ENCODE assay signal across 1 cellular context in the genomic region with DNA sequence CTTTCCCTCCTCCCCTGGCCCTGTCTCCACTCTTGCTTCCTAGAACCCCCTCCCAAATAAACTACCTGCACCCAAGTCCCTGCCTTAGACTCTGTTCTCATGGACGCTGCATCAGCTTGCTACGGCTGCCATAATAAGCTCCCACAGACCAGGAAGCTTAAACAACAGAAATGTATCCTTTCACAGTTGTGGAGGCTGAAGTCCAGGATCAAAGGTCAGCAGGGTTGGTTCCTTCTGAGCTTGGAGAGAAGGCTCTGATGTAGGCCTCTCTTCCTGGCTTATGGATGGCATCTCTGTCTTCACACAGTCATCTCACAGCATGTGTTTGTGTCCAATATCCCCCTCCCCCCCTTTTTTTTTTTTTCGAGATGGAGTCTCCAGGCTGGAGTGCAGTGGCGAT.
A peak's percentile ranks its signal among the peaks of the same experiment; 100 is the strongest.
TF ChIP-seq lines count a peak whose summit lies in the region.

No MANE protein-coding gene starts in this region.

TF ChIP-seq in HepG2, 621 proteins besides CTCF, POLR2A, EP300 and RAD21 (continued from another document):
- no peak for TF ChIP-seq GMEB1 (CRISPR knock-in tag; IDR thresholded peaks at IDR 0.05; ENCODE audit: borderline replicate concordance)
- TF ChIP-seq ZNF138 (CRISPR knock-in tag; IDR thresholded peaks at IDR 0.05; ENCODE audit: low read depth), result no peak
- TF ChIP-seq ATRX (CRISPR knock-in tag; IDR thresholded peaks at IDR 0.05; ENCODE audit: borderline replicate concordance), result no peak
- no peak for TF ChIP-seq SMYD3 (CRISPR knock-in tag; IDR thresholded peaks at IDR 0.05)
- TF ChIP-seq, protein P1, sequence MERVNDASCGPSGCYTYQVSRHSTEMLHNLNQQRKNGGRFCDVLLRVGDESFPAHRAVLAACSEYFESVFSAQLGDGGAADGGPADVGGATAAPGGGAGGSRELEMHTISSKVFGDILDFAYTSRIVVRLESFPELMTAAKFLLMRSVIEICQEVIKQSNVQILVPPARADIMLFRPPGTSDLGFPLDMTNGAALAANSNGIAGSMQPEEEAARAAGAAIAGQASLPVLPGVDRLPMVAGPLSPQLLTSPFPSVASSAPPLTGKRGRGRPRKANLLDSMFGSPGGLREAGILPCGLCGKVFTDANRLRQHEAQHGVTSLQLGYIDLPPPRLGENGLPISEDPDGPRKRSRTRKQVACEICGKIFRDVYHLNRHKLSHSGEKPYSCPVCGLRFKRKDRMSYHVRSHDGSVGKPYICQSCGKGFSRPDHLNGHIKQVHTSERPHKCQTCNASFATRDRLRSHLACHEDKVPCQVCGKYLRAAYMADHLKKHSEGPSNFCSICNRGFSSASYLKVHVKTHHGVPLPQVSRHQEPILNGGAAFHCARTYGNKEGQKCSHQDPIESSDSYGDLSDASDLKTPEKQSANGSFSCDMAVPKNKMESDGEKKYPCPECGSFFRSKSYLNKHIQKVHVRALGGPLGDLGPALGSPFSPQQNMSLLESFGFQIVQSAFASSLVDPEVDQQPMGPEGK (CRISPR knock-in tag; IDR thresholded peaks at IDR 0.05), result no peak
- no peak for TF ChIP-seq ZBTB7A (CRISPR knock-in tag; IDR thresholded peaks at IDR 0.05)
- no peak for TF ChIP-seq CEBPZ (IDR thresholded peaks at IDR 0.05; ENCODE audit: low read length)
- TF ChIP-seq HNF4A (CRISPR knock-in tag; IDR thresholded peaks at IDR 0.05), result peak; percentile 70
- no peak for TF ChIP-seq FIP1L1 (IDR thresholded peaks at IDR 0.05; ENCODE audit: borderline replicate concordance, insufficient read depth, low read depth, low read length)
- TF ChIP-seq NR2F1 (CRISPR knock-in tag; IDR thresholded peaks at IDR 0.05), result peak; percentile 37 to 59; a peak in 1 of 4 replicates
- TF ChIP-seq ZNF781 (CRISPR knock-in tag; IDR thresholded peaks at IDR 0.05; ENCODE audit: borderline replicate concordance, not compliant biosample characterization), result no peak
- no peak for TF ChIP-seq ZNF567 (CRISPR knock-in tag; IDR thresholded peaks at IDR 0.05; ENCODE audit: borderline replicate concordance)
- TF ChIP-seq ZNF597 (CRISPR knock-in tag; IDR thresholded peaks at IDR 0.05), result no peak
- no peak for TF ChIP-seq GABPA (IDR thresholded peaks at IDR 0.05; ENCODE audit: low read depth, low read length)
- no peak for TF ChIP-seq GABPA (CRISPR knock-in tag; IDR thresholded peaks at IDR 0.05; ENCODE audit: low read depth)
- TF ChIP-seq MBD4 (IDR thresholded peaks at IDR 0.05; ENCODE audit: borderline replicate concordance, low read length), result no peak
- TF ChIP-seq IKZF4 (CRISPR knock-in tag; IDR thresholded peaks at IDR 0.05; ENCODE audit: borderline replicate concordance, low read depth, not compliant biosample characterization), result no peak
- TF ChIP-seq MBNL3 (CRISPR knock-in tag; conservative IDR thresholded peaks at IDR 0.05), result no peak
- TF ChIP-seq PLSCR1 (CRISPR knock-in tag; IDR thresholded peaks at IDR 0.05; ENCODE audit: borderline replicate concordance), result no peak
- TF ChIP-seq HIVEP1 (CRISPR knock-in tag; IDR thresholded peaks at IDR 0.05), result no peak
- peak; percentile 39 for TF ChIP-seq ARID5B (CRISPR knock-in tag; IDR thresholded peaks at IDR 0.05)
